In the genomic region with DNA sequence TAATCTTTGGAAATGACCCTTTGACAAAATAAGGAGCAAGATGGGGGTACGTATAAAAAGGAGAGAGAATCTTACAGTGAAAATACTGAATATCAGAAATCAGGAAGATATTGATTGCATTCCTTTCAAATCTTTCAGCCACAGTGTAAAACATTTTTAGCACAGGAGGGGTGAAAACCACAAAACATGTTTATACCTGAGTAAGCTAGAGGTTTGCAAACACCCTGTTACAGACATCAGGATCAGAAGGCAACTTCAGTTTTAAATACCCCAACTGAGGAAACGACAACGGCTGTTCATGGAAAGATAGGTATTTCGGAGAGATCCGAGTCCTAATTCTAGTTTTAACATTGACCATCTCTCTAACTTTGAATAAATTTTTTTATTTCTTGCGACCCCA, we compare ENCODE assay signal across 26 cellular contexts.
"Had no signal": no experiment of that assay in that cellular context is flagged by ENCODE, and none has a peak within 500 bp of the region (broad histone marks: within the 10 kb centered on the region; RNA-seq: fewer than 3 reads in every experiment).

No MANE protein-coding gene starts in this region.

- H3K27ac Mint-ChIP-seq: activated CD8-positive, alpha-beta T cell treated with anti-CD3 and anti-CD28 coated beads for 36 hours; activated naive CD8-positive, alpha-beta T cell treated with anti-CD3 and anti-CD28 coated beads, Interleukin-2, amount 10 ng/mL, durations not matched to agents 7 days and 5 days; dendritic cell treated with granulocyte-macrophage colony-stimulating factor and Interleukin-4, amounts not matched to agents 40 ng/mL and 50 ng/mL, for 4 days; stimulated activated effector memory CD8-positive, alpha-beta T cell treated with anti-CD3 and anti-CD28 coated beads, Interleukin-12 subunit alpha, Interleukin-12 subunit beta, amount 100 ng/mL, for 72 hours had no signal

- FAIRE-seq: endometrium, frontal cortex, TTC549 had no signal

- H3K9me3 ChIP-seq: left ventricle myocardium inferior, psoas muscle, stomach, suprapubic skin, uterus had no signal

- H3K27ac ChIP-seq: hepatocyte, left ventricle myocardium inferior, stomach, suprapubic skin, uterus, WERI-Rb-1 had no signal

- H3K4me2 ChIP-seq: hepatocyte had no signal

- ATAC-seq: activated CD8-positive, alpha-beta T cell treated with anti-CD3 and anti-CD28 coated beads for 36 hours; natural killer cell; right cardiac atrium; stimulated activated effector memory CD8-positive, alpha-beta T cell treated with anti-CD3 and anti-CD28 coated beads, Interleukin-12 subunit alpha, Interleukin-12 subunit beta, amount 100 ng/mL, for 72 hours had no signal

- H3K27me3 ChIP-seq: hepatocyte, stomach, suprapubic skin, uterus had no signal

- H3K36me3 ChIP-seq: left ventricle myocardium inferior, stomach, suprapubic skin, uterus, WERI-Rb-1 had no signal

- H3K9me3 Mint-ChIP-seq: activated CD4-positive, alpha-beta T cell treated with anti-CD3 and anti-CD28 coated beads, Interleukin-2, amount 10 ng/mL, durations not matched to agents 7 days and 5 days; activated CD8-positive, alpha-beta T cell treated with anti-CD3 and anti-CD28 coated beads for 36 hours; activated naive CD8-positive, alpha-beta T cell treated with anti-CD3 and anti-CD28 coated beads, Interleukin-2, amount 10 ng/mL, durations not matched to agents 7 days and 5 days; activated T-helper 17 cell treated with anti-CD3 and anti-CD28 coated beads, Interleukin-2, amount 50 U/mL, for 72 hours; dendritic cell treated with granulocyte-macrophage colony-stimulating factor and Interleukin-4, amounts not matched to agents 40 ng/mL and 50 ng/mL, for 4 days; natural killer cell had no signal

- H3K4me1 ChIP-seq: stomach, uterus had no signal

- H3K27me3 Mint-ChIP-seq: activated CD4-positive, alpha-beta T cell treated with anti-CD3 and anti-CD28 coated beads, Interleukin-2, amount 10 ng/mL, durations not matched to agents 7 days and 5 days; activated T-helper 17 cell treated with anti-CD3 and anti-CD28 coated beads, Interleukin-2, amount 50 U/mL, for 72 hours had no signal

- H3K4me3 ChIP-seq: hepatocyte, left ventricle myocardium inferior, psoas muscle, stomach, suprapubic skin, uterus had no signal

- H2AFZ ChIP-seq: hepatocyte had no signal

- H3K36me3 Mint-ChIP-seq: activated naive CD8-positive, alpha-beta T cell treated with anti-CD3 and anti-CD28 coated beads, Interleukin-2, amount 10 ng/mL, durations not matched to agents 7 days and 5 days; natural killer cell; stimulated activated effector memory CD8-positive, alpha-beta T cell treated with anti-CD3 and anti-CD28 coated beads, Interleukin-12 subunit alpha, Interleukin-12 subunit beta, amount 100 ng/mL, for 72 hours had no signal

- H3K79me2 ChIP-seq: hepatocyte had no signal

- DNase-seq: activated CD4-positive, alpha-beta T cell treated with anti-CD3 and anti-CD28 coated beads, Interleukin-2, amount 10 ng/mL, durations not matched to agents 7 days and 5 days; activated CD4-positive, CD25-positive, alpha-beta regulatory T cell treated with anti-CD3 and anti-CD28 coated beads, Interleukin-2, amount 50 U/mL, for 72 hours; activated CD8-positive, alpha-beta T cell treated with anti-CD3 and anti-CD28 coated beads for 36 hours; activated naive CD4-positive, alpha-beta T cell; activated naive CD8-positive, alpha-beta T cell treated with anti-CD3 and anti-CD28 coated beads, Interleukin-2, amount 10 ng/mL, durations not matched to agents 7 days and 5 days; amniotic stem cell; effector CD4-positive, alpha-beta T cell; glutamatergic neuron; left ventricle myocardium inferior; midbrain; natural killer cell; psoas muscle; right cardiac atrium; stimulated activated CD4-positive, alpha-beta T cell treated with anti-CD3 and anti-CD28 coated beads, Interleukin-2, amount 100 ng/mL, for 24 hours; stomach; trophoblast cell; uterus; WERI-Rb-1 had no signal

- H3K4me3 Mint-ChIP-seq: activated CD4-positive, alpha-beta T cell treated with anti-CD3 and anti-CD28 coated beads, Interleukin-2, amount 10 ng/mL, durations not matched to agents 7 days and 5 days; activated CD8-positive, alpha-beta T cell treated with anti-CD3 and anti-CD28 coated beads for 36 hours; activated naive CD8-positive, alpha-beta T cell treated with anti-CD3 and anti-CD28 coated beads, Interleukin-2, amount 10 ng/mL, durations not matched to agents 7 days and 5 days; dendritic cell treated with granulocyte-macrophage colony-stimulating factor and Interleukin-4, amounts not matched to agents 40 ng/mL and 50 ng/mL, for 4 days; natural killer cell; stimulated activated effector memory CD8-positive, alpha-beta T cell treated with anti-CD3 and anti-CD28 coated beads, Interleukin-12 subunit alpha, Interleukin-12 subunit beta, amount 100 ng/mL, for 72 hours had no signal
